Comparison of ENCODE assay signal across 9 cellular contexts in the genomic region with DNA sequence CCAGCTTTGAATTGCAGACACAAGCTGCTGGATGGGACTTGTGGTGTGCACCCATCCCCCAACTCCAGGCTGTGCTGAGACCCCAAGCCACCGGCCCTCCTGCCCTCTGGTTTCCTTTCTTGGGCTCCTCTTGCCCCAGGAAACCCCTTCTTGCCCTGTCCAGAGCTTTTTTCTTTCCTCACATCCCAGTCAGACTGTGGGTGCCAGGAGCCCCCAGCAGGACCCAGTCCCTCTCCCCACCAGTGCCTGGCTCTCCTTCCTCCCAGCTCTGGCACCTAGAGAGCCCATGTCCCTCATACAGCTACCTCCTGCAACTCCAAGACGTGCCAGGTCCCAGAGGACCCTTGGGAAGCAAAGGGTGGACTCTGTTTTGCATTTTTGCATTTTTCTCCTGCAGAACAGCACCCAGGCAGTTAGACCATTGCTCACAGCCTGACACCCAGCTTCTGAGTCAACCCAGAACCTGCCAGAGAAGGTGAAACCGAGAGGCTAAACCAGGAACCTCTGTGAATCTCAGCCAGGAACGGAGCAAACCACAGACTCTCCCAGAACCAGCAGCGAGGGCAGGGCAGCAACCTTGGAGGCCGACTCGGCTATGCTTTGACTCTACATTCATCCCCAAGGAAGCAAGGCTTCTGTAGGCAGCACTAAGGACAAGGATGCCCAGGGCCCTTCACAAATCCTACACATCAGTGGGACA.
A peak's percentile ranks its signal among the peaks of the same experiment; 100 is the strongest.
DNase-seq lines count a peak whose midpoint lies in the region; ATAC-seq and TF ChIP-seq lines count a peak whose summit lies in the region.
"Had no signal": no experiment of that assay in that cellular context is flagged by ENCODE, and none has a peak within 500 bp of the region (broad histone marks: within the 10 kb centered on the region; RNA-seq: fewer than 3 reads in every experiment).

No MANE protein-coding gene starts in this region.

- DNase-seq in ELR (ENCODE audit: low read depth): peak; percentile 36
- peak; percentile 7 for DNase-seq in fibroblast of pulmonary artery (ENCODE audit: low read depth)
- no peak for DNase-seq in RKO (ENCODE audit: low spot score)
- no peak for DNase-seq in NCI-H1092 (lab: John Stamatoyannopoulos, UW)
- no peak for DNase-seq in right atrium auricular region (ENCODE audit: low spot score)
- DNase-seq in DMS53 (lab: John Stamatoyannopoulos, UW): no peak
- DNase-seq: NCI-H1694 had no signal

- H3K27ac ChIP-seq in OCI-LY3 (ENCODE audit: low read length) (peak overlapping the region; percentile 47), right atrium auricular region (no peak overlapping the region)

- H3K27me3 ChIP-seq in OCI-LY3 (ENCODE audit: low read depth, low read length) (peaks cover 26% of the 10 kb centered on the region), right atrium auricular region (no peaks in the 10 kb centered on the region)

- peaks cover 2% of the 10 kb centered on the region; the same call in 1 of the 2 replicates for H3K9me3 ChIP-seq in OCI-LY3 (ENCODE audit: insufficient read depth, low read length)
- no peaks in the 10 kb centered on the region for H3K9me3 ChIP-seq in right atrium auricular region

- no peaks in the 10 kb centered on the region for H4K20me1 ChIP-seq in OCI-LY3 (ENCODE audit: insufficient read depth, low read length)

- peak; percentile 63 for ATAC-seq in GM21360 (IDR thresholded peaks at IDR 0.05; ENCODE audit: unreplicated experiment)

- H3K9ac ChIP-seq in OCI-LY3 (ENCODE audit: low read length): peak overlapping the region; percentile 37; the same call in 1 of the 2 replicates

- peak overlapping the region; percentile 98 for H3K4me2 ChIP-seq in OCI-LY3 (ENCODE audit: low read length)

- H3K79me2 ChIP-seq in OCI-LY3 (ENCODE audit: low read length): no peaks in the 10 kb centered on the region

- H3K36me3 ChIP-seq in OCI-LY3 (replicated peaks; ENCODE audit: low read depth, low read length) (no peaks in the 10 kb centered on the region), right atrium auricular region (no peaks in the 10 kb centered on the region)

- H2AFZ ChIP-seq in OCI-LY3 (ENCODE audit: low read depth, low read length): no peak overlapping the region

- TF ChIP-seq CTCF in OCI-LY3 (IDR thresholded peaks at IDR 0.05; ENCODE audit: low read depth, low read length) (no peak), fibroblast of pulmonary artery (IDR thresholded peaks at IDR 0.05; ENCODE audit: low read length, missing control alignments) (no peak), right atrium auricular region (IDR thresholded peaks at IDR 0.05) (no peak)

- H3K4me3 ChIP-seq in OCI-LY3 (ENCODE audit: low read length): peak overlapping the region; percentile 70
- no peak overlapping the region for H3K4me3 ChIP-seq in fibroblast of pulmonary artery (replicated peaks; ENCODE audit: low read depth, low read length)
- no peak overlapping the region for H3K4me3 ChIP-seq in right atrium auricular region

- H3K4me1 ChIP-seq in OCI-LY3 (ENCODE audit: low read length) (peaks cover 76% of the 10 kb centered on the region), right atrium auricular region (peaks cover 0 to 18% of the 10 kb centered on the region in 2 donors)

Comparison
In these comparisons a context has a peak if more than half of its experiments do, and no peak if none do; other contexts are left out.
1. DNase-seq: peak in ELR (single experiment) and fibroblast of pulmonary artery (single experiment); none in RKO (single experiment), NCI-H1092 (single experiment), right atrium auricular region (single experiment) and DMS53 (single experiment).